In the genomic region with DNA sequence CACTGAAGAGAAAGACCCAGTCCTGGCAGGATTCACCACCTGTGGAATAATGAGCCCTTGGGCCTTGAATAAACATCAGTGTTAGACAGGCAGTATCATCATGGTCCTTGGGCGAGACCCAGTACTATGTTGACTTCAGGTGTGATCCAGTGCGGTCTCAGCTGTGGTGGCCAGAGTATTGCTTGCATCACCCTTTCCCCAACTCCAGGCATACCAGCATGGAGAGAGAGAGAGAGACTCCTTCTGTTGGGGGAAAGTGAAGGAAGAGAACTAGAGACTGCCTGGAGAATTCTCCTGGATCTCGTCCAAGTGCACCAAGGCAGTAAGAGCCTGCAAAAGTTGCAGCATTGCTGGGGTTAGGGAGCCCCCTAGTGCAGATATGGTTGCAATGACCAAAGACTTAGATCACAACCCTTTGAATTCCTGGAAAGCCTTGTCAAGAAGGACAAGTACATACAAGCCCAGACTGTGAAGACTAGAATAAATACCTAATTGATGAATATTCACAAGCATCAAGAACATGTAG, we compare ENCODE assay signal across 1 cellular context.
TF ChIP-seq lines count a peak whose summit lies in the region.

No MANE protein-coding gene starts in this region.

TF ChIP-seq in GM23338, 12 proteins besides CTCF, POLR2A, EP300 and RAD21 (continued from another document):
- TF ChIP-seq, protein P1, sequence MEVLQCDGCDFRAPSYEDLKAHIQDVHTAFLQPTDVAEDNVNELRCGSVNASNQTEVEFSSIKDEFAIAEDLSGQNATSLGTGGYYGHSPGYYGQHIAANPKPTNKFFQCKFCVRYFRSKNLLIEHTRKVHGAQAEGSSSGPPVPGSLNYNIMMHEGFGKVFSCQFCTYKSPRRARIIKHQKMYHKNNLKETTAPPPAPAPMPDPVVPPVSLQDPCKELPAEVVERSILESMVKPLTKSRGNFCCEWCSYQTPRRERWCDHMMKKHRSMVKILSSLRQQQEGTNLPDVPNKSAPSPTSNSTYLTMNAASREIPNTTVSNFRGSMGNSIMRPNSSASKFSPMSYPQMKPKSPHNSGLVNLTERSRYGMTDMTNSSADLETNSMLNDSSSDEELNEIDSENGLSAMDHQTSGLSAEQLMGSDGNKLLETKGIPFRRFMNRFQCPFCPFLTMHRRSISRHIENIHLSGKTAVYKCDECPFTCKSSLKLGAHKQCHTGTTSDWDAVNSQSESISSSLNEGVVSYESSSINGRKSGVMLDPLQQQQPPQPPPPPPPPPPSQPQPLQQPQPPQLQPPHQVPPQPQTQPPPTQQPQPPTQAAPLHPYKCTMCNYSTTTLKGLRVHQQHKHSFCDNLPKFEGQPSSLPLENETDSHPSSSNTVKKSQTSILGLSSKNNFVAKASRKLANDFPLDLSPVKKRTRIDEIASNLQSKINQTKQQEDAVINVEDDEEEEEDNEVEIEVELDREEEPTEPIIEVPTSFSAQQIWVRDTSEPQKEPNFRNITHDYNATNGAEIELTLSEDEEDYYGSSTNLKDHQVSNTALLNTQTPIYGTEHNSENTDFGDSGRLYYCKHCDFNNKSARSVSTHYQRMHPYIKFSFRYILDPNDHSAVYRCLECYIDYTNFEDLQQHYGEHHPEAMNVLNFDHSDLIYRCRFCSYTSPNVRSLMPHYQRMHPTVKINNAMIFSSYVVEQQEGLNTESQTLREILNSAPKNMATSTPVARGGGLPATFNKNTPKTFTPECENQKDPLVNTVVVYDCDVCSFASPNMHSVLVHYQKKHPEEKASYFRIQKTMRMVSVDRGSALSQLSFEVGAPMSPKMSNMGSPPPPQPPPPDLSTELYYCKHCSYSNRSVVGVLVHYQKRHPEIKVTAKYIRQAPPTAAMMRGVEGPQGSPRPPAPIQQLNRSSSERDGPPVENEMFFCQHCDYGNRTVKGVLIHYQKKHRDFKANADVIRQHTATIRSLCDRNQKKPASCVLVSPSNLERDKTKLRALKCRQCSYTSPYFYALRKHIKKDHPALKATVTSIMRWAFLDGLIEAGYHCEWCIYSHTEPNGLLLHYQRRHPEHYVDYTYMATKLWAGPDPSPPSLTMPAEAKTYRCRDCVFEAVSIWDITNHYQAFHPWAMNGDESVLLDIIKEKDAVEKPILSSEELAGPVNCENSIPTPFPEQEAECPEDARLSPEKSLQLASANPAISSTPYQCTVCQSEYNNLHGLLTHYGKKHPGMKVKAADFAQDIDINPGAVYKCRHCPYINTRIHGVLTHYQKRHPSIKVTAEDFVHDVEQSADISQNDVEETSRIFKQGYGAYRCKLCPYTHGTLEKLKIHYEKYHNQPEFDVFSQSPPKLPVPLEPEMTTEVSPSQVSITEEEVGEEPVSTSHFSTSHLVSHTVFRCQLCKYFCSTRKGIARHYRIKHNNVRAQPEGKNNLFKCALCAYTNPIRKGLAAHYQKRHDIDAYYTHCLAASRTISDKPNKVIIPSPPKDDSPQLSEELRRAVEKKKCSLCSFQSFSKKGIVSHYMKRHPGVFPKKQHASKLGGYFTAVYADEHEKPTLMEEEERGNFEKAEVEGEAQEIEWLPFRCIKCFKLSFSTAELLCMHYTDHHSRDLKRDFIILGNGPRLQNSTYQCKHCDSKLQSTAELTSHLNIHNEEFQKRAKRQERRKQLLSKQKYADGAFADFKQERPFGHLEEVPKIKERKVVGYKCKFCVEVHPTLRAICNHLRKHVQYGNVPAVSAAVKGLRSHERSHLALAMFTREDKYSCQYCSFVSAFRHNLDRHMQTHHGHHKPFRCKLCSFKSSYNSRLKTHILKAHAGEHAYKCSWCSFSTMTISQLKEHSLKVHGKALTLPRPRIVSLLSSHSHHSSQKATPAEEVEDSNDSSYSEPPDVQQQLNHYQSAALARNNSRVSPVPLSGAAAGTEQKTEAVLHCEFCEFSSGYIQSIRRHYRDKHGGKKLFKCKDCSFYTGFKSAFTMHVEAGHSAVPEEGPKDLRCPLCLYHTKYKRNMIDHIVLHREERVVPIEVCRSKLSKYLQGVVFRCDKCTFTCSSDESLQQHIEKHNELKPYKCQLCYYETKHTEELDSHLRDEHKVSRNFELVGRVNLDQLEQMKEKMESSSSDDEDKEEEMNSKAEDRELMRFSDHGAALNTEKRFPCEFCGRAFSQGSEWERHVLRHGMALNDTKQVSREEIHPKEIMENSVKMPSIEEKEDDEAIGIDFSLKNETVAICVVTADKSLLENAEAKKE (CRISPR knock-in tag; IDR thresholded peaks at IDR 0.05), result no peak
